ENCODE assay signal across 1 cellular context in the genomic region with DNA sequence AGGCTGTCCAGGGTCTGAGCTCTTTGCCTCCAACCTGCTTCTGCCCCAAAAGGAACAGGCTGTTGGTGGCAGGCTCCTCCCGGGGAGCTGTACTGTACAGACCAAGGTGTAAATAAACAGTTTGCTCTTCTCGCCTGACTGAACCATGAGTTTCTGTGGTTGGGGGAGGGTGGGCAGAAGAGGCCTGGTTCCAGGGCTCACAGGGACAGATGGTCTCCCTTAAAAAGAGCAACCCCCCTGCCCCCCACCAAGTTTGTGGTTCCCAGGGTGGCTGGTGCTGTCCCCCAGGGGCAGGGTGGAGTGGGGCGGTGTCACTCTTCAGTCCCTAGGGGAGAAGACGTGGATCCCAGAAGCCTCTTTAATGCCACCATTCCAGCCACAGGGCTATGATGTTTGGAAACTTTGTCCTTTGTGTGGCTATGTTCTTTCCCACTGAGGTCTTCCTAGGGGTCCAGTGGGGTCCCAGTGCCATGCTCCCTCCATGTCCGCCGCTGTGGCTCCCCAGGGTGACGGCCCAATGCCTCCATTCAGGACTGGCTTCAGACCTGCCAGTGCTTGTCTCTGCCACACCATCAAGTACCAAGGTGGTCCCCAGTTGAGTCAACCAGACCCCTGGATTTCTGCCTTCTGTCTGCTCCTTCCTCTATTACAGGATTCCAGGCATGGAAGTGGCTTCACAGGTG.
A peak's percentile ranks its signal among the peaks of the same experiment; 100 is the strongest.
TF ChIP-seq lines count a peak whose summit lies in the region.

No MANE protein-coding gene starts in this region.

TF ChIP-seq in HepG2, 621 proteins besides CTCF, POLR2A, EP300 and RAD21 (continued from another document):
- TF ChIP-seq, protein P1, sequence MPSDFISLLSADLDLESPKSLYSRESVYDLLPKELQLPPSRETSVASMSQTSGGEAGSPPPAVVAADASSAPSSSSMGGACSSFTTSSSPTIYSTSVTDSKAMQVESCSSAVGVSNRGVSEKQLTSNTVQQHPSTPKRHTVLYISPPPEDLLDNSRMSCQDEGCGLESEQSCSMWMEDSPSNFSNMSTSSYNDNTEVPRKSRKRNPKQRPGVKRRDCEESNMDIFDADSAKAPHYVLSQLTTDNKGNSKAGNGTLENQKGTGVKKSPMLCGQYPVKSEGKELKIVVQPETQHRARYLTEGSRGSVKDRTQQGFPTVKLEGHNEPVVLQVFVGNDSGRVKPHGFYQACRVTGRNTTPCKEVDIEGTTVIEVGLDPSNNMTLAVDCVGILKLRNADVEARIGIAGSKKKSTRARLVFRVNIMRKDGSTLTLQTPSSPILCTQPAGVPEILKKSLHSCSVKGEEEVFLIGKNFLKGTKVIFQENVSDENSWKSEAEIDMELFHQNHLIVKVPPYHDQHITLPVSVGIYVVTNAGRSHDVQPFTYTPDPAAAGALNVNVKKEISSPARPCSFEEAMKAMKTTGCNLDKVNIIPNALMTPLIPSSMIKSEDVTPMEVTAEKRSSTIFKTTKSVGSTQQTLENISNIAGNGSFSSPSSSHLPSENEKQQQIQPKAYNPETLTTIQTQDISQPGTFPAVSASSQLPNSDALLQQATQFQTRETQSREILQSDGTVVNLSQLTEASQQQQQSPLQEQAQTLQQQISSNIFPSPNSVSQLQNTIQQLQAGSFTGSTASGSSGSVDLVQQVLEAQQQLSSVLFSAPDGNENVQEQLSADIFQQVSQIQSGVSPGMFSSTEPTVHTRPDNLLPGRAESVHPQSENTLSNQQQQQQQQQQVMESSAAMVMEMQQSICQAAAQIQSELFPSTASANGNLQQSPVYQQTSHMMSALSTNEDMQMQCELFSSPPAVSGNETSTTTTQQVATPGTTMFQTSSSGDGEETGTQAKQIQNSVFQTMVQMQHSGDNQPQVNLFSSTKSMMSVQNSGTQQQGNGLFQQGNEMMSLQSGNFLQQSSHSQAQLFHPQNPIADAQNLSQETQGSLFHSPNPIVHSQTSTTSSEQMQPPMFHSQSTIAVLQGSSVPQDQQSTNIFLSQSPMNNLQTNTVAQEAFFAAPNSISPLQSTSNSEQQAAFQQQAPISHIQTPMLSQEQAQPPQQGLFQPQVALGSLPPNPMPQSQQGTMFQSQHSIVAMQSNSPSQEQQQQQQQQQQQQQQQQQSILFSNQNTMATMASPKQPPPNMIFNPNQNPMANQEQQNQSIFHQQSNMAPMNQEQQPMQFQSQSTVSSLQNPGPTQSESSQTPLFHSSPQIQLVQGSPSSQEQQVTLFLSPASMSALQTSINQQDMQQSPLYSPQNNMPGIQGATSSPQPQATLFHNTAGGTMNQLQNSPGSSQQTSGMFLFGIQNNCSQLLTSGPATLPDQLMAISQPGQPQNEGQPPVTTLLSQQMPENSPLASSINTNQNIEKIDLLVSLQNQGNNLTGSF (CRISPR knock-in tag; IDR thresholded peaks at IDR 0.05) = no peak
- TF ChIP-seq SOX6 (IDR thresholded peaks at IDR 0.05) (no peak), SOX6 (CRISPR knock-in tag; IDR thresholded peaks at IDR 0.05) (no peak), POLR2G (IDR thresholded peaks at IDR 0.05; ENCODE audit: low read depth, low read length) (0 out of 2 replicates have a peak, but pooled peaks have one; percentile 16), RARG (CRISPR knock-in tag; IDR thresholded peaks at IDR 0.05; ENCODE audit: low read depth) (no peak), GTF3A (CRISPR knock-in tag; conservative IDR thresholded peaks at IDR 0.05) (no peak), KLF11 (CRISPR knock-in tag; IDR thresholded peaks at IDR 0.05) (no peak)
- TF ChIP-seq, protein P2, sequence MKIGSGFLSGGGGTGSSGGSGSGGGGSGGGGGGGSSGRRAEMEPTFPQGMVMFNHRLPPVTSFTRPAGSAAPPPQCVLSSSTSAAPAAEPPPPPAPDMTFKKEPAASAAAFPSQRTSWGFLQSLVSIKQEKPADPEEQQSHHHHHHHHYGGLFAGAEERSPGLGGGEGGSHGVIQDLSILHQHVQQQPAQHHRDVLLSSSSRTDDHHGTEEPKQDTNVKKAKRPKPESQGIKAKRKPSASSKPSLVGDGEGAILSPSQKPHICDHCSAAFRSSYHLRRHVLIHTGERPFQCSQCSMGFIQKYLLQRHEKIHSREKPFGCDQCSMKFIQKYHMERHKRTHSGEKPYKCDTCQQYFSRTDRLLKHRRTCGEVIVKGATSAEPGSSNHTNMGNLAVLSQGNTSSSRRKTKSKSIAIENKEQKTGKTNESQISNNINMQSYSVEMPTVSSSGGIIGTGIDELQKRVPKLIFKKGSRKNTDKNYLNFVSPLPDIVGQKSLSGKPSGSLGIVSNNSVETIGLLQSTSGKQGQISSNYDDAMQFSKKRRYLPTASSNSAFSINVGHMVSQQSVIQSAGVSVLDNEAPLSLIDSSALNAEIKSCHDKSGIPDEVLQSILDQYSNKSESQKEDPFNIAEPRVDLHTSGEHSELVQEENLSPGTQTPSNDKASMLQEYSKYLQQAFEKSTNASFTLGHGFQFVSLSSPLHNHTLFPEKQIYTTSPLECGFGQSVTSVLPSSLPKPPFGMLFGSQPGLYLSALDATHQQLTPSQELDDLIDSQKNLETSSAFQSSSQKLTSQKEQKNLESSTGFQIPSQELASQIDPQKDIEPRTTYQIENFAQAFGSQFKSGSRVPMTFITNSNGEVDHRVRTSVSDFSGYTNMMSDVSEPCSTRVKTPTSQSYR (CRISPR knock-in tag; IDR thresholded peaks at IDR 0.05; ENCODE audit: borderline replicate concordance) = peak; percentile 52; the same call in 1 of the 2 replicates
- TF ChIP-seq, protein P3, sequence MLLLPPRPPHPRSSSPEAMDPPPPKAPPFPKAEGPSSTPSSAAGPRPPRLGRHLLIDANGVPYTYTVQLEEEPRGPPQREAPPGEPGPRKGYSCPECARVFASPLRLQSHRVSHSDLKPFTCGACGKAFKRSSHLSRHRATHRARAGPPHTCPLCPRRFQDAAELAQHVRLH (CRISPR knock-in tag; IDR thresholded peaks at IDR 0.05; ENCODE audit: borderline replicate concordance, low read depth) = no peak
